In the genomic region with DNA sequence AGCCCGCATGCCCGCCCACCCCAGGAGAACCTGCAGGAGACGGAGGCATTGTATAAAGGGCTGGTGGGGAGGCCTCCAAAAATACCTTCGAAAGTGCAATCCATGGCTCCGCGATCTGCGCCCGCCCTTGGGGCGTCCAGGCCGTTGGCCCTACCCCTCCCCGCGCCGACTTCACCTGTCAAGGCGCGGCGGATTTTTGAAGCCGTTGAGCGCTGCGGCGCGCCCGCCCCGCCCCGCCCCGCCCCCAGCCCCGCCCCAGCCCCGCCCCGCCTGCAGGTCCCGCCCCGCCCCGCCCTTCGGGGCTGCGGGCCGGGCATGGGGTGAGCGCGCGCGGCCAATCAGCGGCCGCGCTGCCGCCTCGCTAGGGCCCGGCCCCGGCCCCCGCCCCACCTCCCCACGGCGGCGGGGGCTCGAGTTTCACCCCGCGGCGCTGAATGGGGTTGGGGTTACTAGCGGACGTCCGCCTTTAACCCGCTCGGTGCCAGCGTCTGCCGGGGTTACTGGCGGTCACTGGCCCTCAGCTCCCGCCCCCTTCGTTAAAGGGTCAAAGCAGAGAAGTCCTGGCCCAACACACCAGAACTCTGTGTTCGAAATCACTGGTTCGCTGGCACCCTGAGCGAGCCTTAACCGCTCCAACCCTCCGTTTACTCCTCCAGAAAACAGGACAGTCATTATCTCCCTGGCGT, we compare ENCODE assay signal across 1 cellular context.
TF ChIP-seq lines count a peak whose summit lies in the region.

No MANE protein-coding gene starts in this region.

TF ChIP-seq in HepG2, 621 proteins besides CTCF, POLR2A, EP300 and RAD21 (continued from another document and continues in another):
- TF ChIP-seq, protein P1, sequence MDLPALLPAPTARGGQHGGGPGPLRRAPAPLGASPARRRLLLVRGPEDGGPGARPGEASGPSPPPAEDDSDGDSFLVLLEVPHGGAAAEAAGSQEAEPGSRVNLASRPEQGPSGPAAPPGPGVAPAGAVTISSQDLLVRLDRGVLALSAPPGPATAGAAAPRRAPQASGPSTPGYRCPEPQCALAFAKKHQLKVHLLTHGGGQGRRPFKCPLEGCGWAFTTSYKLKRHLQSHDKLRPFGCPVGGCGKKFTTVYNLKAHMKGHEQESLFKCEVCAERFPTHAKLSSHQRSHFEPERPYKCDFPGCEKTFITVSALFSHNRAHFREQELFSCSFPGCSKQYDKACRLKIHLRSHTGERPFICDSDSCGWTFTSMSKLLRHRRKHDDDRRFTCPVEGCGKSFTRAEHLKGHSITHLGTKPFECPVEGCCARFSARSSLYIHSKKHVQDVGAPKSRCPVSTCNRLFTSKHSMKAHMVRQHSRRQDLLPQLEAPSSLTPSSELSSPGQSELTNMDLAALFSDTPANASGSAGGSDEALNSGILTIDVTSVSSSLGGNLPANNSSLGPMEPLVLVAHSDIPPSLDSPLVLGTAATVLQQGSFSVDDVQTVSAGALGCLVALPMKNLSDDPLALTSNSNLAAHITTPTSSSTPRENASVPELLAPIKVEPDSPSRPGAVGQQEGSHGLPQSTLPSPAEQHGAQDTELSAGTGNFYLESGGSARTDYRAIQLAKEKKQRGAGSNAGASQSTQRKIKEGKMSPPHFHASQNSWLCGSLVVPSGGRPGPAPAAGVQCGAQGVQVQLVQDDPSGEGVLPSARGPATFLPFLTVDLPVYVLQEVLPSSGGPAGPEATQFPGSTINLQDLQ (CRISPR knock-in tag; IDR thresholded peaks at IDR 0.05) = no peak
- TF ChIP-seq SNAI1 (CRISPR knock-in tag; IDR thresholded peaks at IDR 0.05; ENCODE audit: borderline replicate concordance) = no peak
- TF ChIP-seq RARA (CRISPR knock-in tag; IDR thresholded peaks at IDR 0.05) = peak; percentile 92
- TF ChIP-seq KLF15 (CRISPR knock-in tag; IDR thresholded peaks at IDR 0.05; ENCODE audit: borderline replicate concordance) = 0 out of 2 replicates have a peak, but pooled peaks have one; percentile 51
- peak; percentile 57 for TF ChIP-seq SRSF1 (optimal IDR thresholded peaks at IDR 0.05; ENCODE audit: low read depth, low read length)
- no peak for TF ChIP-seq CBX5 (CRISPR knock-in tag; IDR thresholded peaks at IDR 0.05; ENCODE audit: borderline replicate concordance)
- TF ChIP-seq MIER3 (CRISPR knock-in tag; IDR thresholded peaks at IDR 0.05; ENCODE audit: borderline replicate concordance) = no peak
- no peak for TF ChIP-seq MTERF4 (CRISPR knock-in tag; IDR thresholded peaks at IDR 0.05)
- TF ChIP-seq ZBTB20 (CRISPR knock-in tag; IDR thresholded peaks at IDR 0.05; ENCODE audit: borderline replicate concordance, low read depth) = peak; percentile 21; the same call in 1 of the 2 replicates
- TF ChIP-seq YY1 (IDR thresholded peaks at IDR 0.05; ENCODE audit: insufficient read depth, insufficient replicate concordance, low read depth, low read length) = no peak
- 0 out of 2 replicates have a peak, but pooled peaks have one; percentile 5 for TF ChIP-seq TMF1 (CRISPR knock-in tag; IDR thresholded peaks at IDR 0.05; ENCODE audit: low read depth)
- peak; percentile 14; the same call in 1 of the 2 replicates for TF ChIP-seq HDAC2 (CRISPR knock-in tag; IDR thresholded peaks at IDR 0.05)
- TF ChIP-seq ZNF251 (CRISPR knock-in tag; IDR thresholded peaks at IDR 0.05) = no peak
- TF ChIP-seq SP4 (CRISPR knock-in tag; IDR thresholded peaks at IDR 0.05) = peak; percentile 60
- TF ChIP-seq, protein P2, sequence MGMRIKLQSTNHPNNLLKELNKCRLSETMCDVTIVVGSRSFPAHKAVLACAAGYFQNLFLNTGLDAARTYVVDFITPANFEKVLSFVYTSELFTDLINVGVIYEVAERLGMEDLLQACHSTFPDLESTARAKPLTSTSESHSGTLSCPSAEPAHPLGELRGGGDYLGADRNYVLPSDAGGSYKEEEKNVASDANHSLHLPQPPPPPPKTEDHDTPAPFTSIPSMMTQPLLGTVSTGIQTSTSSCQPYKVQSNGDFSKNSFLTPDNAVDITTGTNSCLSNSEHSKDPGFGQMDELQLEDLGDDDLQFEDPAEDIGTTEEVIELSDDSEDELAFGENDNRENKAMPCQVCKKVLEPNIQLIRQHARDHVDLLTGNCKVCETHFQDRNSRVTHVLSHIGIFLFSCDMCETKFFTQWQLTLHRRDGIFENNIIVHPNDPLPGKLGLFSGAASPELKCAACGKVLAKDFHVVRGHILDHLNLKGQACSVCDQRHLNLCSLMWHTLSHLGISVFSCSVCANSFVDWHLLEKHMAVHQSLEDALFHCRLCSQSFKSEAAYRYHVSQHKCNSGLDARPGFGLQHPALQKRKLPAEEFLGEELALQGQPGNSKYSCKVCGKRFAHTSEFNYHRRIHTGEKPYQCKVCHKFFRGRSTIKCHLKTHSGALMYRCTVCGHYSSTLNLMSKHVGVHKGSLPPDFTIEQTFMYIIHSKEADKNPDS (CRISPR knock-in tag; IDR thresholded peaks at IDR 0.05) = no peak
- TF ChIP-seq, protein P3, sequence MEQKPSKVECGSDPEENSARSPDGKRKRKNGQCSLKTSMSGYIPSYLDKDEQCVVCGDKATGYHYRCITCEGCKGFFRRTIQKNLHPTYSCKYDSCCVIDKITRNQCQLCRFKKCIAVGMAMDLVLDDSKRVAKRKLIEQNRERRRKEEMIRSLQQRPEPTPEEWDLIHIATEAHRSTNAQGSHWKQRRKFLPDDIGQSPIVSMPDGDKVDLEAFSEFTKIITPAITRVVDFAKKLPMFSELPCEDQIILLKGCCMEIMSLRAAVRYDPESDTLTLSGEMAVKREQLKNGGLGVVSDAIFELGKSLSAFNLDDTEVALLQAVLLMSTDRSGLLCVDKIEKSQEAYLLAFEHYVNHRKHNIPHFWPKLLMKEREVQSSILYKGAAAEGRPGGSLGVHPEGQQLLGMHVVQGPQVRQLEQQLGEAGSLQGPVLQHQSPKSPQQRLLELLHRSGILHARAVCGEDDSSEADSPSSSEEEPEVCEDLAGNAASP (CRISPR knock-in tag; IDR thresholded peaks at IDR 0.05; ENCODE audit: borderline replicate concordance) = peak; percentile 83; the same call in 1 of the 2 replicates
- no peak for TF ChIP-seq CBFB (CRISPR knock-in tag; IDR thresholded peaks at IDR 0.05)
- TF ChIP-seq KLF9 (CRISPR knock-in tag; IDR thresholded peaks at IDR 0.05; ENCODE audit: low read depth) = no peak
- no peak for TF ChIP-seq LBX2 (CRISPR knock-in tag; IDR thresholded peaks at IDR 0.05; ENCODE audit: borderline replicate concordance)
- TF ChIP-seq HDAC1 (CRISPR knock-in tag; IDR thresholded peaks at IDR 0.05) = peak; percentile 63
- peak; percentile 36; the same call in 1 of the 2 replicates for TF ChIP-seq TAF1 (CRISPR knock-in tag; IDR thresholded peaks at IDR 0.05)
- TF ChIP-seq ZMYM3 (CRISPR knock-in tag; IDR thresholded peaks at IDR 0.05) = peak; percentile 70; the same call in 1 of the 2 replicates
- no peak for TF ChIP-seq CC2D1A (CRISPR knock-in tag; IDR thresholded peaks at IDR 0.05)
- TF ChIP-seq ZNF598 (CRISPR knock-in tag; IDR thresholded peaks at IDR 0.05; ENCODE audit: borderline replicate concordance) = no peak
- peak; percentile 61; the same call in 1 of the 2 replicates for TF ChIP-seq SIX1 (CRISPR knock-in tag; IDR thresholded peaks at IDR 0.05; ENCODE audit: borderline replicate concordance)
- TF ChIP-seq KDM3A (CRISPR knock-in tag; IDR thresholded peaks at IDR 0.05; ENCODE audit: low read depth) = no peak
- TF ChIP-seq, protein P4, sequence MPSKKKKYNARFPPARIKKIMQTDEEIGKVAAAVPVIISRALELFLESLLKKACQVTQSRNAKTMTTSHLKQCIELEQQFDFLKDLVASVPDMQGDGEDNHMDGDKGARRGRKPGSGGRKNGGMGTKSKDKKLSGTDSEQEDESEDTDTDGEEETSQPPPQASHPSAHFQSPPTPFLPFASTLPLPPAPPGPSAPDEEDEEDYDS (CRISPR knock-in tag; IDR thresholded peaks at IDR 0.05) = 0 out of 2 replicates have a peak, but pooled peaks have one; percentile 8
- peak; percentile 52; the same call in 1 of the 2 replicates for TF ChIP-seq SMAD3 (CRISPR knock-in tag; IDR thresholded peaks at IDR 0.05)
- TF ChIP-seq BCL3 (CRISPR knock-in tag; IDR thresholded peaks at IDR 0.05) = 0 out of 2 replicates have a peak, but pooled peaks have one; percentile 27
- TF ChIP-seq ELF4 (CRISPR knock-in tag; IDR thresholded peaks at IDR 0.05; ENCODE audit: borderline replicate concordance) = no peak
- peak; percentile 99 for TF ChIP-seq RXRB (CRISPR knock-in tag; IDR thresholded peaks at IDR 0.05; ENCODE audit: borderline replicate concordance)
- 0 out of 2 replicates have a peak, but pooled peaks have one; percentile 45 for TF ChIP-seq ZNF772 (CRISPR knock-in tag; IDR thresholded peaks at IDR 0.05)
- TF ChIP-seq NCOR1 (IDR thresholded peaks at IDR 0.05; ENCODE audit: borderline replicate concordance, low read length) = peak; percentile 81; the same call in 1 of the 2 replicates
- TF ChIP-seq FOXK1 (CRISPR knock-in tag; IDR thresholded peaks at IDR 0.05; ENCODE audit: borderline replicate concordance, low read depth) = peak; percentile 66; the same call in 1 of the 2 replicates
- TF ChIP-seq HMG20B (CRISPR knock-in tag; conservative IDR thresholded peaks at IDR 0.05) = no peak
- no peak for TF ChIP-seq SAFB2 (CRISPR knock-in tag; IDR thresholded peaks at IDR 0.05; ENCODE audit: borderline replicate concordance, low read depth)
- no peak for TF ChIP-seq ADNP (CRISPR knock-in tag; IDR thresholded peaks at IDR 0.05)
- TF ChIP-seq ZNF292 (CRISPR knock-in tag; IDR thresholded peaks at IDR 0.05; ENCODE audit: borderline replicate concordance, low read depth) = 0 out of 2 replicates have a peak, but pooled peaks have one; percentile 20
- TF ChIP-seq HMGXB4 (CRISPR knock-in tag; IDR thresholded peaks at IDR 0.05; ENCODE audit: borderline replicate concordance in 1 of 2, low read depth in 1 of 2) = no peak
- TF ChIP-seq, protein P5, sequence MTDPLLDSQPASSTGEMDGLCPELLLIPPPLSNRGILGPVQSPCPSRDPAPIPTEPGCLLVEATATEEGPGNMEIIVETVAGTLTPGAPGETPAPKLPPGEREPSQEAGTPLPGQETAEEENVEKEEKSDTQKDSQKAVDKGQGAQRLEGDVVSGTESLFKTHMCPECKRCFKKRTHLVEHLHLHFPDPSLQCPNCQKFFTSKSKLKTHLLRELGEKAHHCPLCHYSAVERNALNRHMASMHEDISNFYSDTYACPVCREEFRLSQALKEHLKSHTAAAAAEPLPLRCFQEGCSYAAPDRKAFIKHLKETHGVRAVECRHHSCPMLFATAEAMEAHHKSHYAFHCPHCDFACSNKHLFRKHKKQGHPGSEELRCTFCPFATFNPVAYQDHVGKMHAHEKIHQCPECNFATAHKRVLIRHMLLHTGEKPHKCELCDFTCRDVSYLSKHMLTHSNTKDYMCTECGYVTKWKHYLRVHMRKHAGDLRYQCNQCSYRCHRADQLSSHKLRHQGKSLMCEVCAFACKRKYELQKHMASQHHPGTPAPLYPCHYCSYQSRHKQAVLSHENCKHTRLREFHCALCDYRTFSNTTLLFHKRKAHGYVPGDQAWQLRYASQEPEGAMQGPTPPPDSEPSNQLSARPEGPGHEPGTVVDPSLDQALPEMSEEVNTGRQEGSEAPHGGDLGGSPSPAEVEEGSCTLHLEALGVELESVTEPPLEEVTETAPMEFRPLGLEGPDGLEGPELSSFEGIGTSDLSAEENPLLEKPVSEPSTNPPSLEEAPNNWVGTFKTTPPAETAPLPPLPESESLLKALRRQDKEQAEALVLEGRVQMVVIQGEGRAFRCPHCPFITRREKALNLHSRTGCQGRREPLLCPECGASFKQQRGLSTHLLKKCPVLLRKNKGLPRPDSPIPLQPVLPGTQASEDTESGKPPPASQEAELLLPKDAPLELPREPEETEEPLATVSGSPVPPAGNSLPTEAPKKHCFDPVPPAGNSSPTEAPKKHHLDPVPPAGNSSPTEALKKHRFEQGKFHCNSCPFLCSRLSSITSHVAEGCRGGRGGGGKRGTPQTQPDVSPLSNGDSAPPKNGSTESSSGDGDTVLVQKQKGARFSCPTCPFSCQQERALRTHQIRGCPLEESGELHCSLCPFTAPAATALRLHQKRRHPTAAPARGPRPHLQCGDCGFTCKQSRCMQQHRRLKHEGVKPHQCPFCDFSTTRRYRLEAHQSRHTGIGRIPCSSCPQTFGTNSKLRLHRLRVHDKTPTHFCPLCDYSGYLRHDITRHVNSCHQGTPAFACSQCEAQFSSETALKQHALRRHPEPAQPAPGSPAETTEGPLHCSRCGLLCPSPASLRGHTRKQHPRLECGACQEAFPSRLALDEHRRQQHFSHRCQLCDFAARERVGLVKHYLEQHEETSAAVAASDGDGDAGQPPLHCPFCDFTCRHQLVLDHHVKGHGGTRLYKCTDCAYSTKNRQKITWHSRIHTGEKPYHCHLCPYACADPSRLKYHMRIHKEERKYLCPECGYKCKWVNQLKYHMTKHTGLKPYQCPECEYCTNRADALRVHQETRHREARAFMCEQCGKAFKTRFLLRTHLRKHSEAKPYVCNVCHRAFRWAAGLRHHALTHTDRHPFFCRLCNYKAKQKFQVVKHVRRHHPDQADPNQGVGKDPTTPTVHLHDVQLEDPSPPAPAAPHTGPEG (CRISPR knock-in tag; IDR thresholded peaks at IDR 0.05) = no peak
